18 cellular contexts compared by ENCODE assay signal in the genomic region with DNA sequence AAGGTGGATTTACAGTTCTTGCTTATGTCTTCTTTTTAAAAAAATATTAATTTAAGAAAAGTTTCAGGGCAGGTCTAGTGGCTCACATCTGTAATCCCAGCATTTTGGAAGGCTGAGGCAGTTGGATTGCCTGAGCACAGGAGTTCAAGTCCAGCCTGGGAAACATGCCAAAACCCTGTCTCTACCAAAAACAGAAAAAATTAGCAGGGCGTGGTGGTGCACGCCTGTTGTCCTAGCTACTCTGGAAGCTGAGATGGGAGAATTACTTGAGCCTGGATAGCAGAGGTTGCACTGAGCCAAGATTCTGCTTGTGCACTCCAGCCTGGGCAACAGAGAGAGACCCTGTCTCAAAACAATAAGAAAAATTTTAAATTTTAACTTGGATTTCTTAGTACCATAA. TPM values are rescaled to one million over a fixed set of nuclear protein-coding genes. Genes with fewer than 3 reads are reported as not detected.
A peak's percentile ranks its signal among the peaks of the same experiment; 100 is the strongest.
DNase-seq lines count a peak whose midpoint lies in the region; ATAC-seq and TF ChIP-seq lines count a peak whose summit lies in the region.
"Had no signal": no experiment of that assay in that cellular context is flagged by ENCODE, and none has a peak within 500 bp of the region (broad histone marks: within the 10 kb centered on the region; RNA-seq: fewer than 3 reads in every experiment).

No MANE protein-coding gene starts in this region.

- in situ Hi-C loops in IMR-90 (cut with MboI; ENCODE audit: low sequenced_read_pairs): no loop called here

- H3K27me3 Mint-ChIP-seq in WTC11 (ENCODE audit: low read depth): peaks cover 14% of the 10 kb centered on the region
- H3K27me3 Mint-ChIP-seq in natural killer cell treated with Interleukin-12 subunit alpha and Interleukin-12 subunit beta and Interleukin-15 and Interleukin-18, amount 100 ng/mL, for 72 hours: no peaks in the 10 kb centered on the region

- H3K4ac ChIP-seq in IMR-90 (ENCODE audit: low read depth, low read length): no peak overlapping the region

- POLR2A ChIA-PET in A673 (lab: Charles Lee; ENCODE audit: low non-redundant PET) (no interaction called here), IMR-90 (lab: Charles Lee; ENCODE audit: unreplicated experiment) (no interaction called here), WTC11 (lab: Charles Lee) (no interaction called here)

- no peak overlapping the region for H3K18ac ChIP-seq in IMR-90 (ENCODE audit: low read depth, low read length)

- no peak overlapping the region for H3K4me3 Mint-ChIP-seq in WTC11
- no peak overlapping the region for H3K4me3 Mint-ChIP-seq in natural killer cell treated with Interleukin-12 subunit alpha and Interleukin-12 subunit beta and Interleukin-15 and Interleukin-18, amount 100 ng/mL, for 72 hours
- H3K4me3 Mint-ChIP-seq: activated T-cell treated with anti-CD3 and anti-CD28 coated beads, Interleukin-2, amount 50 U/mL, for 4 hours had no signal

- H3K14ac ChIP-seq in IMR-90 (replicated peaks; ENCODE audit: low read depth, low read length): no peak overlapping the region

- no peak overlapping the region for H2BK15ac ChIP-seq in IMR-90 (ENCODE audit: low read depth, low read length)

- no peak overlapping the region for H4K8ac ChIP-seq in IMR-90 (ENCODE audit: low read depth in 2 of 2, low read length in 2 of 2)

- H3K79me1 ChIP-seq in IMR-90 (ENCODE audit: low read depth in 1 of 2, low read length in 2 of 2): peaks cover 0 to 16% of the 10 kb centered on the region in 2 experiments; a peak in 3 of 4 replicates

- H3K27ac Mint-ChIP-seq in WTC11: no peak overlapping the region
- no peak overlapping the region for H3K27ac Mint-ChIP-seq in natural killer cell treated with Interleukin-12 subunit alpha and Interleukin-12 subunit beta and Interleukin-15 and Interleukin-18, amount 100 ng/mL, for 72 hours

- no peak overlapping the region for H2BK20ac ChIP-seq in IMR-90 (ENCODE audit: low read depth, low read length)

- ATAC-seq in IMR-90 (ENCODE audit: low read depth): no peak; the same call in 1 of the 2 replicates
- ATAC-seq in left colon: peak; percentile 48
- no peak for ATAC-seq in GM18861 (IDR thresholded peaks at IDR 0.05; ENCODE audit: unreplicated experiment)
- ATAC-seq in WTC11: no peak
- ATAC-seq in natural killer cell treated with Interleukin-12 subunit alpha and Interleukin-12 subunit beta and Interleukin-15 and Interleukin-18, amount 100 ng/mL, for 72 hours: no peak
- ATAC-seq: activated T-cell treated with anti-CD3 and anti-CD28 coated beads, Interleukin-2, amount 50 U/mL, for 4 hours; HCT116 had no signal

- no peak for TF ChIP-seq POLR2A in IMR-90 (IDR thresholded peaks at IDR 0.05; ENCODE audit: low read depth, low read length)

- TF ChIP-seq RAD21 in IMR-90 (IDR thresholded peaks at IDR 0.05; ENCODE audit: low read length): no peak

- no peaks in the 10 kb centered on the region for H3K36me3 Mint-ChIP-seq in WTC11
- peaks cover 12% of the 10 kb centered on the region for H3K36me3 Mint-ChIP-seq in natural killer cell treated with Interleukin-12 subunit alpha and Interleukin-12 subunit beta and Interleukin-15 and Interleukin-18, amount 100 ng/mL, for 72 hours

- no peak overlapping the region for H2BK5ac ChIP-seq in IMR-90 (ENCODE audit: low read depth, low read length, poor library complexity, severe bottlenecking)

- no peak for TF ChIP-seq CTCF in A673 (conservative IDR thresholded peaks at IDR 0.05; ENCODE audit: low read depth, low read length)
- TF ChIP-seq CTCF in IMR-90 (conservative IDR thresholded peaks at IDR 0.05; ENCODE audit: low read depth, low read length): no peak
- TF ChIP-seq CTCF in WTC11 (IDR thresholded peaks at IDR 0.05): no peak

- H4K91ac ChIP-seq in IMR-90 (ENCODE audit: insufficient read depth, low read depth, low read length): no peak overlapping the region

- no peak overlapping the region for H2BK120ac ChIP-seq in IMR-90 (ENCODE audit: low read depth, low read length)

- BruUV-seq in A673 (replicated peaks; lab: Mats Ljungman, UMichigan) (no TSS peak), IMR-90 (replicated peaks; lab: Mats Ljungman, UMichigan) (no TSS peak)

- dilution Hi-C loops in IMR-90 (cut with HindIII; ENCODE audit: low sequenced_read_pairs, unreplicated experiment): no loop called here

- H2AK5ac ChIP-seq in IMR-90 (ENCODE audit: low read depth, low read length): no peak overlapping the region

- H2AK9ac ChIP-seq in IMR-90 (replicated peaks; ENCODE audit: low read depth, low read length, poor library complexity): peak overlapping the region; percentile 82

- no CpG with 5 or more reads among the region's 2 CpGs for WGBS in IMR-90 (ENCODE audit: extremely low coverage in 2 of 2, insufficient read length in 1 of 2), 2 experiments

- H4K5ac ChIP-seq in IMR-90 (ENCODE audit: low read depth, low read length): no peak overlapping the region

- H3K36me3 ChIP-seq in A673 (ENCODE audit: insufficient read depth, low read length, poor library complexity, severe bottlenecking) (no peaks in the 10 kb centered on the region), IMR-90 (ENCODE audit: control insufficient read depth, insufficient read depth, low read length) (no peaks in the 10 kb centered on the region)
- H3K36me3 ChIP-seq: ovary, stomach had no signal

- no peak overlapping the region for H3K4me2 ChIP-seq in IMR-90 (ENCODE audit: low read depth, low read length)

- intact Hi-C loops in A673 (cut with micrococcal nuclease; ENCODE audit: unreplicated experiment): no loop called here
- intact Hi-C loops in IMR-90 (cut with micrococcal nuclease): no loop called here
- intact Hi-C loops in left colon (cut with DNase I, micrococcal nuclease): no loop called here

- H3K4me3 ChIP-seq in A673 (ENCODE audit: low read depth, low read length, poor library complexity, severe bottlenecking) (no peak overlapping the region), IMR-90 (ENCODE audit: insufficient read depth, low read depth, low read length) (no peak overlapping the region)
- H3K4me3 ChIP-seq: ovary, stomach had no signal

- 0 out of 2 replicates have a peak, but pooled peaks cover 5% of the 10 kb centered on the region for H3K9me3 Mint-ChIP-seq in WTC11
- H3K9me3 Mint-ChIP-seq in natural killer cell treated with Interleukin-12 subunit alpha and Interleukin-12 subunit beta and Interleukin-15 and Interleukin-18, amount 100 ng/mL, for 72 hours: no peaks in the 10 kb centered on the region

- H3K27me3 ChIP-seq in A673 (replicated peaks; ENCODE audit: insufficient read depth, low read depth, low read length, poor library complexity) (no peaks in the 10 kb centered on the region), IMR-90 (ENCODE audit: control insufficient read depth, insufficient read depth, low read length) (no peaks in the 10 kb centered on the region)
- H3K27me3 ChIP-seq: ovary, stomach had no signal

- no peaks in the 10 kb centered on the region for H4K20me1 ChIP-seq in IMR-90 (ENCODE audit: insufficient read depth, low read length)

- DNase-seq in A673 (ENCODE audit: low spot score) (peak; percentile 15), IMR-90 (peak; percentile 10), cerebellar cortex (ENCODE audit: low spot score) (peak; percentile 38), left colon (peak in 1 of 2 donors; percentile 7), GM19240 (ENCODE audit: insufficient read length, low spot score) (no peak), WTC11 (ENCODE audit: low spot score) (no peak)
- DNase-seq in natural killer cell treated with Interleukin-12 subunit alpha and Interleukin-12 subunit beta and Interleukin-15 and Interleukin-18, amount 100 ng/mL, for 72 hours (ENCODE audit: low spot score): no peak
- DNase-seq: activated CD4-positive, alpha-beta T cell treated with anti-CD3 and anti-CD28 coated beads, Interleukin-2, amount 50 U/mL, for 1 hour; activated T-cell treated with anti-CD3 and anti-CD28 coated beads, Interleukin-2, amount 50 U/mL, for 4 hours; DMS53; NK-92 treated with Interleukin-12 subunit alpha and Interleukin-12 subunit beta, amount 100 ng/mL, for 24 hours; SHP77; stimulated activated CD4-positive, alpha-beta T cell treated with anti-CD3 and anti-CD28 coated beads, Interleukin-12 subunit alpha, Interleukin-12 subunit beta, amount 100 ng/mL, for 4 hours; stomach; T-helper 9 cell had no signal

- peaks cover 17% of the 10 kb centered on the region for H3K4me1 Mint-ChIP-seq in WTC11
- H3K4me1 Mint-ChIP-seq in natural killer cell treated with Interleukin-12 subunit alpha and Interleukin-12 subunit beta and Interleukin-15 and Interleukin-18, amount 100 ng/mL, for 72 hours (ENCODE audit: low read depth in 2 of 2): peaks cover 0 to 11% of the 10 kb centered on the region in 2 donors

- H3K9me3 ChIP-seq in A673 (ENCODE audit: low read depth, low read length, poor library complexity, severe bottlenecking) (no peaks in the 10 kb centered on the region), IMR-90 (ENCODE audit: control insufficient read depth, insufficient read depth, low read length) (no peaks in the 10 kb centered on the region)
- H3K9me3 ChIP-seq: ovary, stomach had no signal

- H3K4me1 ChIP-seq in A673 (ENCODE audit: insufficient read depth, low read length, poor library complexity, severe bottlenecking) (no peaks in the 10 kb centered on the region), IMR-90 (ENCODE audit: control insufficient read depth, insufficient read depth, low read length) (no peaks in the 10 kb centered on the region)

- CTCF ChIA-PET in A673 (lab: Charles Lee): no interaction called here
- CTCF ChIA-PET in IMR-90 (lab: Yijun Ruan, JAX): no interaction called here
- CTCF ChIA-PET in WTC11 (lab: Charles Lee): no interaction called here

- H2AFZ ChIP-seq in IMR-90 (replicated peaks; ENCODE audit: low read length, poor library complexity): no peak overlapping the region

- H3K56ac ChIP-seq in IMR-90 (ENCODE audit: extremely low read depth, insufficient read depth, low read length): no peak overlapping the region

- no peaks in the 10 kb centered on the region for H3K9me1 ChIP-seq in IMR-90 (ENCODE audit: insufficient read depth, low read length)

- H3K9ac ChIP-seq in IMR-90 (ENCODE audit: low read depth, low read length): no peak overlapping the region

- H3K27ac ChIP-seq in A673 (ENCODE audit: low read depth, low read length, poor library complexity, severe bottlenecking): no peak overlapping the region
- H3K27ac ChIP-seq in IMR-90 (ENCODE audit: insufficient read depth, low read length): no peak overlapping the region
- H3K27ac ChIP-seq: ovary, stomach had no signal

- H3K23ac ChIP-seq in IMR-90 (ENCODE audit: low read depth, low read length): no peak overlapping the region

RNA-seq across cellular contexts. Expression of a gene that starts 5.4 kb away (rescaled TPM):
- total RNA-seq in A673 (2021) (2.2 and 3.1 TPM in 2 replicates), IMR-90 (2012; rRNA removed) (3.3 and 4.7 TPM in 2 replicates), left colon (1 to 10 TPM in 1 of 2 donors, under 1 TPM in 1; 0.95 to 2.5 TPM), WTC11 (2021) (0.44 to 0.85 TPM (median 0.69 TPM) in 3 replicates)
- polyA plus RNA-seq in IMR-90 (2012; rRNA removed): 0.09 TPM in 1 of 2 replicates, not detected in the other
- polyA plus RNA-seq in IMR-90 (2012; cell fraction: cytosol; rRNA removed): not detected in 2 replicates
- polyA plus RNA-seq in IMR-90 (2012; cell fraction: nucleus; rRNA removed; ENCODE audit: low replicate concordance): 0.08 and 0.56 TPM in 2 replicates
- 1 to 10 TPM; 1.5 to 5.6 TPM for total RNA-seq in natural killer cell treated with Interleukin-12 subunit alpha and Interleukin-12 subunit beta and Interleukin-15 and Interleukin-18, amount 100 ng/mL, for 72 hours
- polyA plus RNA-seq: ovary, stomach had no signal

RNA-seq across cellular contexts. Expression of a gene that starts 24.6 kb away (rescaled TPM):
- total RNA-seq in A673 (2021) (2.3 and 2.6 TPM in 2 replicates), IMR-90 (2012; rRNA removed) (0.90 and 1.9 TPM in 2 replicates), left colon (under 1 TPM in 1 of 2 donors, not detected in 1; 0.42 TPM), WTC11 (2021) (0.28 to 0.55 TPM (median 0.53 TPM) in 3 replicates)
- polyA plus RNA-seq in IMR-90 (2012; rRNA removed): not detected in 2 replicates
- polyA plus RNA-seq in IMR-90 (2012; cell fraction: cytosol; rRNA removed): not detected in 2 replicates
- 0.29 TPM in 1 of 2 replicates, not detected in the other for polyA plus RNA-seq in IMR-90 (2012; cell fraction: nucleus; rRNA removed; ENCODE audit: low replicate concordance)
- total RNA-seq in natural killer cell treated with Interleukin-12 subunit alpha and Interleukin-12 subunit beta and Interleukin-15 and Interleukin-18, amount 100 ng/mL, for 72 hours: 1 to 10 TPM; 1.0 to 6.6 TPM
- polyA plus RNA-seq: stomach had no signal

RNA-seq across cellular contexts. Expression of a gene that starts 36.3 kb away (rescaled TPM):
- total RNA-seq in A673 (2021): 4.4 and 5.2 TPM in 2 replicates
- 4.3 and 8.6 TPM in 2 replicates for total RNA-seq in IMR-90 (2012; rRNA removed)
- 0.10 and 0.24 TPM in 2 replicates for polyA plus RNA-seq in IMR-90 (2012; rRNA removed)
- polyA plus RNA-seq in IMR-90 (2012; cell fraction: cytosol; rRNA removed): not detected in 2 replicates
- polyA plus RNA-seq in IMR-90 (2012; cell fraction: nucleus; rRNA removed; ENCODE audit: low replicate concordance): 0.07 and 1.5 TPM in 2 replicates
- 1 to 10 TPM; 3.3 to 3.7 TPM for total RNA-seq in left colon
- total RNA-seq in WTC11 (2021): 1.2 to 2.0 TPM (median 1.9 TPM) in 3 replicates
- total RNA-seq in natural killer cell treated with Interleukin-12 subunit alpha and Interleukin-12 subunit beta and Interleukin-15 and Interleukin-18, amount 100 ng/mL, for 72 hours: 10 to 100 TPM in 1 of 2 donors, 1 to 10 TPM in 1; 4.8 to 11.4 TPM

RNA-seq across cellular contexts. Expression of a gene that starts 45.1 kb away (rescaled TPM):
- total RNA-seq in A673 (2021): 4.8 and 5.2 TPM in 2 replicates
- total RNA-seq in IMR-90 (2012; rRNA removed): 5.0 and 8.1 TPM in 2 replicates
- polyA plus RNA-seq in IMR-90 (2012; rRNA removed): 0.24 and 0.29 TPM in 2 replicates
- not detected in 2 replicates for polyA plus RNA-seq in IMR-90 (2012; cell fraction: cytosol; rRNA removed)
- 0.24 and 2.3 TPM in 2 replicates for polyA plus RNA-seq in IMR-90 (2012; cell fraction: nucleus; rRNA removed; ENCODE audit: low replicate concordance)
- total RNA-seq in left colon: 1 to 10 TPM; 2.9 TPM
- 1.0 to 1.4 TPM (median 1.1 TPM) in 3 replicates for total RNA-seq in WTC11 (2021)
- total RNA-seq in natural killer cell treated with Interleukin-12 subunit alpha and Interleukin-12 subunit beta and Interleukin-15 and Interleukin-18, amount 100 ng/mL, for 72 hours: 10 to 100 TPM in 1 of 2 donors, 1 to 10 TPM in 1; 4.2 to 11.7 TPM

Comparison
In these comparisons a context has a peak if more than half of its experiments do, and no peak if none do; other contexts are left out.
1. DNase-seq: peak in A673 (single experiment), IMR-90 (single experiment) and cerebellar cortex (single experiment); none in GM19240 (single experiment), WTC11 (single experiment) and natural killer cell treated with Interleukin-12 subunit alpha and Interleukin-12 subunit beta and Interleukin-15 and Interleukin-18, amount 100 ng/mL, for 72 hours (single experiment).